In genomic region chr12:47763481-47764344, GRCh38 we compare ENCODE assay signal across 1 cellular context.
TF ChIP-seq lines count a peak whose summit lies in the region.

No MANE protein-coding gene starts in this region.

TF ChIP-seq in Ishikawa, 13 proteins besides CTCF, POLR2A, EP300 and RAD21 (continued from another document):
- TF ChIP-seq TAF1 (IDR thresholded peaks at IDR 0.05; ENCODE audit: low read depth) (peak; percentile 58; the same call in 1 of the 2 replicates), EGR1 (IDR thresholded peaks at IDR 0.05) (no peak; the same call in none of the 2 replicates), CREB1 (IDR thresholded peaks at IDR 0.05; ENCODE audit: low read depth) (peak; percentile 48; the same call in 1 of the 2 replicates), CEBPB (IDR thresholded peaks at IDR 0.05) (peak; percentile 95), TCF12 (IDR thresholded peaks at IDR 0.05; ENCODE audit: low read depth) (peak; percentile 99), NFIC (IDR thresholded peaks at IDR 0.05) (peak; percentile 100)
- TF ChIP-seq, protein P1, sequence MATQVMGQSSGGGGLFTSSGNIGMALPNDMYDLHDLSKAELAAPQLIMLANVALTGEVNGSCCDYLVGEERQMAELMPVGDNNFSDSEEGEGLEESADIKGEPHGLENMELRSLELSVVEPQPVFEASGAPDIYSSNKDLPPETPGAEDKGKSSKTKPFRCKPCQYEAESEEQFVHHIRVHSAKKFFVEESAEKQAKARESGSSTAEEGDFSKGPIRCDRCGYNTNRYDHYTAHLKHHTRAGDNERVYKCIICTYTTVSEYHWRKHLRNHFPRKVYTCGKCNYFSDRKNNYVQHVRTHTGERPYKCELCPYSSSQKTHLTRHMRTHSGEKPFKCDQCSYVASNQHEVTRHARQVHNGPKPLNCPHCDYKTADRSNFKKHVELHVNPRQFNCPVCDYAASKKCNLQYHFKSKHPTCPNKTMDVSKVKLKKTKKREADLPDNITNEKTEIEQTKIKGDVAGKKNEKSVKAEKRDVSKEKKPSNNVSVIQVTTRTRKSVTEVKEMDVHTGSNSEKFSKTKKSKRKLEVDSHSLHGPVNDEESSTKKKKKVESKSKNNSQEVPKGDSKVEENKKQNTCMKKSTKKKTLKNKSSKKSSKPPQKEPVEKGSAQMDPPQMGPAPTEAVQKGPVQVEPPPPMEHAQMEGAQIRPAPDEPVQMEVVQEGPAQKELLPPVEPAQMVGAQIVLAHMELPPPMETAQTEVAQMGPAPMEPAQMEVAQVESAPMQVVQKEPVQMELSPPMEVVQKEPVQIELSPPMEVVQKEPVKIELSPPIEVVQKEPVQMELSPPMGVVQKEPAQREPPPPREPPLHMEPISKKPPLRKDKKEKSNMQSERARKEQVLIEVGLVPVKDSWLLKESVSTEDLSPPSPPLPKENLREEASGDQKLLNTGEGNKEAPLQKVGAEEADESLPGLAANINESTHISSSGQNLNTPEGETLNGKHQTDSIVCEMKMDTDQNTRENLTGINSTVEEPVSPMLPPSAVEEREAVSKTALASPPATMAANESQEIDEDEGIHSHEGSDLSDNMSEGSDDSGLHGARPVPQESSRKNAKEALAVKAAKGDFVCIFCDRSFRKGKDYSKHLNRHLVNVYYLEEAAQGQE (IDR thresholded peaks at IDR 0.05; ENCODE audit: low read depth): peak; percentile 22; the same call in 1 of the 2 replicates
TF ChIP-seq in Ishikawa: peak in this region for 12.
